8 cellular contexts compared by ENCODE assay signal in the genomic region with DNA sequence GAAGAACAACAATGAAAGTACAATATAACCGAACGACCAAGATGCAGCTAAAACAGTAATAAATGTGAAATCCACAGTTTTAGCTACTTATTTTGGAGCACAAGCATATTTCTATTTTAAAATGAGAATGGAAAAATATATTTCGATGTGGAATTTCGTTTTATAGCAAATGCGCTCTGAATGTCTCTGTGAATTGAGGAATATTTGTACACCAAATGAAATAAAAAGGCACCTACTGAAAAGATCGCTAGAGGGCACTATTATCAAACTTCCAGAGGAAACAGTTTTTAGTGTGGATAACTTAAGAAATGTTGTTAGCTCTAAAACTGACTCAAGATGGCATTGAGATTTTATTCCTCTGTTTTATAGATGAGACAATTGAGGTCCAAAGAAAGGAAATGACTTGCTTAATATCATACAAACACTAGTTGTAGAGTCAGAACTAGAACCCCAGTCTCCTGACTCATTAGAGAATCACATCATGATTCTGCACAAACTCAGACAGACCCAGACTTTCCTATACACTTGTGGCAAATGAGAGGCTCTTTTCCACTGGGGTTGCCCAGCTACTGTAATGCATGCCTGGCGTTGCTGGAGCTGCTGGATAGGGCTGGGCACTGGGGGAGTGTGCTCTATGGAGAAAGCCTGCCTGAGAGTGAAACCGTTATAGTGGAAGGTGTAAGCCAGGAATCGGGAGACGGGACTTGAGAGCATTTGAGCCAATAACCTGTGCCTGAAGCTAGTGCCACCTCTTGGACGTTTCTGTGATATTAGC. TPM values are rescaled to one million over a fixed set of nuclear protein-coding genes. Genes with fewer than 3 reads are reported as not detected.
DNase-seq lines count a peak whose midpoint lies in the region; ATAC-seq and TF ChIP-seq lines count a peak whose summit lies in the region.

No MANE protein-coding gene starts in this region.

- H3K9me3 ChIP-seq in esophagus squamous epithelium (no peaks in the 10 kb centered on the region), upper lobe of right lung (no peaks in the 10 kb centered on the region)

- H3K4me3 Mint-ChIP-seq in natural killer cell treated with Interleukin-12 subunit alpha and Interleukin-12 subunit beta and Interleukin-15 and Interleukin-18, amount 100 ng/mL, for 72 hours: no peak overlapping the region

- no peaks in the 10 kb centered on the region for H3K9me3 Mint-ChIP-seq in natural killer cell treated with Interleukin-12 subunit alpha and Interleukin-12 subunit beta and Interleukin-15 and Interleukin-18, amount 100 ng/mL, for 72 hours

- TF ChIP-seq CTCF in AG09319 (IDR thresholded peaks at IDR 0.05; ENCODE audit: low read depth, low read length): peak; percentile 68
- TF ChIP-seq CTCF in VCaP (conservative IDR thresholded peaks at IDR 0.05): peak; percentile 85
- TF ChIP-seq CTCF in esophagus squamous epithelium (IDR thresholded peaks at IDR 0.05): peak; percentile 28 to 80 (median 74)
- TF ChIP-seq CTCF in upper lobe of right lung (IDR thresholded peaks at IDR 0.05): peak; percentile 81

- intact Hi-C loops in esophagus squamous epithelium (cut with DNase I) (no loop called here), upper lobe of right lung (cut with DNase I) (loop anchor here (10.0 kb wide), 1 partner anchor 232 kb away; no protein-coding TSS in a partner anchor)

- TF ChIP-seq POLR2A in esophagus squamous epithelium (IDR thresholded peaks at IDR 0.05): no peak

- ATAC-seq in GM18868 (IDR thresholded peaks at IDR 0.05; ENCODE audit: unreplicated experiment) (peak; percentile 56), upper lobe of right lung (peak; percentile 69), HG03520 (IDR thresholded peaks at IDR 0.05; ENCODE audit: unreplicated experiment) (no peak)
- ATAC-seq in natural killer cell treated with Interleukin-12 subunit alpha and Interleukin-12 subunit beta and Interleukin-15 and Interleukin-18, amount 100 ng/mL, for 72 hours: peak; percentile 60 to 90

- H3K36me3 Mint-ChIP-seq in natural killer cell treated with Interleukin-12 subunit alpha and Interleukin-12 subunit beta and Interleukin-15 and Interleukin-18, amount 100 ng/mL, for 72 hours: no peaks in the 10 kb centered on the region

- H3K27me3 Mint-ChIP-seq in natural killer cell treated with Interleukin-12 subunit alpha and Interleukin-12 subunit beta and Interleukin-15 and Interleukin-18, amount 100 ng/mL, for 72 hours: peaks cover 6 to 24% of the 10 kb centered on the region in 2 donors

- peaks cover 0 to 2% of the 10 kb centered on the region in 2 donors for H3K4me1 Mint-ChIP-seq in natural killer cell treated with Interleukin-12 subunit alpha and Interleukin-12 subunit beta and Interleukin-15 and Interleukin-18, amount 100 ng/mL, for 72 hours (ENCODE audit: low read depth in 2 of 2)

- no peak overlapping the region for H3K27ac Mint-ChIP-seq in natural killer cell treated with Interleukin-12 subunit alpha and Interleukin-12 subunit beta and Interleukin-15 and Interleukin-18, amount 100 ng/mL, for 72 hours

- H3K4me3 ChIP-seq in esophagus squamous epithelium (no peak overlapping the region), upper lobe of right lung (no peak overlapping the region)

- WGBS in esophagus squamous epithelium, 2 donors: 12 to 21% methylated on average over 11 of the region's 11 CpGs

- H3K36me3 ChIP-seq in esophagus squamous epithelium: peaks cover 0 to 17% (median 0%) of the 10 kb centered on the region in 3 donors
- H3K36me3 ChIP-seq in upper lobe of right lung: no peaks in the 10 kb centered on the region

- H3K27me3 ChIP-seq in esophagus squamous epithelium: peaks cover 0 to 14% (median 0%) of the 10 kb centered on the region in 4 donors
- H3K27me3 ChIP-seq in upper lobe of right lung: peaks cover 9% of the 10 kb centered on the region

- DNase-seq in AG09319 (ENCODE audit: extremely low read depth, low read depth) (peak; percentile 38), NCI-H2107 treated with DMSO at 0.1 percent for 48 hours (lab: John Stamatoyannopoulos, UW; ENCODE audit: unreplicated experiment) (peak; percentile 67), esophagus squamous epithelium (lab: John Stamatoyannopoulos, UW) (no peak), upper lobe of right lung (no peak)
- no peak for DNase-seq in natural killer cell treated with Interleukin-12 subunit alpha and Interleukin-12 subunit beta and Interleukin-15 and Interleukin-18, amount 100 ng/mL, for 72 hours (ENCODE audit: low spot score)

- H3K27ac ChIP-seq in VCaP (0 out of 2 replicates have a peak overlapping the region, but pooled peaks have one; percentile 30), esophagus squamous epithelium (no peak overlapping the region), upper lobe of right lung (no peak overlapping the region)

- H3K4me1 ChIP-seq in esophagus squamous epithelium (peaks cover 0 to 19% (median 0%) of the 10 kb centered on the region in 3 donors), upper lobe of right lung (no peaks in the 10 kb centered on the region)

RNA-seq across cellular contexts. Expression of a gene that starts 51.9 kb away (rescaled TPM):
- total RNA-seq in esophagus squamous epithelium: 100 to 1,000 TPM in 2 of 4 donors, 10 to 100 TPM in 2; 71.0 to 121 (median 105) TPM
- total RNA-seq in natural killer cell treated with Interleukin-12 subunit alpha and Interleukin-12 subunit beta and Interleukin-15 and Interleukin-18, amount 100 ng/mL, for 72 hours: 10 to 100 TPM; 16.2 to 30.8 TPM
- 40.0 TPM for total RNA-seq in upper lobe of right lung

Comparison
In these comparisons a context has a peak if more than half of its experiments do, and no peak if none do; other contexts are left out.
1. DNase-seq: peak in AG09319 (single experiment) and NCI-H2107 treated with DMSO at 0.1 percent for 48 hours (single experiment); none in esophagus squamous epithelium (single experiment), natural killer cell treated with Interleukin-12 subunit alpha and Interleukin-12 subunit beta and Interleukin-15 and Interleukin-18, amount 100 ng/mL, for 72 hours (single experiment) and upper lobe of right lung (single experiment).
2. Peak in every context shown above with its lines, with median percentiles within 50 percentile points of each other: CTCF ChIP-seq.